ENCODE assay signal across 8 cellular contexts in genomic region chr2:74002515-74003391, GRCh38. TPM values are rescaled to one million over a fixed set of nuclear protein-coding genes. Genes with fewer than 3 reads are reported as not detected.
DNase-seq lines count a peak whose midpoint lies in the region; ATAC-seq and TF ChIP-seq lines count a peak whose summit lies in the region.

No MANE protein-coding gene starts in this region.

- H3K36me3 ChIP-seq in esophagus (ENCODE audit: control insufficient read depth in 2 of 2, insufficient read depth in 2 of 2, low read length in 1 of 2) (peaks cover 0 to 8% of the 10 kb centered on the region in 2 donors), mucosa of rectum (ENCODE audit: control insufficient read depth in 2 of 2, insufficient read depth in 2 of 2, low read length in 2 of 2) (peaks cover 0 to 4% of the 10 kb centered on the region in 2 donors)

- no peaks in the 10 kb centered on the region for H3K9me3 ChIP-seq in esophagus (ENCODE audit: control insufficient read depth in 2 of 2, insufficient read depth in 1 of 2, low read depth in 1 of 2, low read length in 1 of 2)
- H3K9me3 ChIP-seq in mucosa of rectum (ENCODE audit: control insufficient read depth in 2 of 2, low read length in 2 of 2), result no peaks in the 10 kb centered on the region

- ATAC-seq in HG03354 (IDR thresholded peaks at IDR 0.05; ENCODE audit: poor library complexity, severe bottlenecking, unreplicated experiment), result peak; percentile 94

- H3K4me3 ChIP-seq in esophagus (ENCODE audit: low read depth in 1 of 2, low read length in 2 of 2) (peak overlapping the region; percentile 58 to 62), mucosa of rectum (ENCODE audit: low read length in 2 of 2) (peak overlapping the region; percentile 54 to 76)

- H3K27me3 ChIP-seq in esophagus (ENCODE audit: control insufficient read depth in 1 of 2, insufficient read depth in 2 of 2, low read length in 2 of 2) (no peaks in the 10 kb centered on the region), mucosa of rectum (ENCODE audit: control insufficient read depth in 2 of 2, insufficient read depth in 2 of 2, low read length in 2 of 2) (no peaks in the 10 kb centered on the region)

- DNase-seq in AG09319 (ENCODE audit: extremely low read depth, low read depth) (peak; percentile 52), NCI-H69 (lab: John Stamatoyannopoulos, UW) (peak; percentile 92), activated T-cell treated with anti-CD3 and anti-CD28 coated beads for 1 hour (ENCODE audit: low read depth) (peak; percentile 68)
- DNase-seq in stimulated activated CD8-positive, alpha-beta memory T cell treated with anti-CD3 and anti-CD28 coated beads, Interleukin-7, amount 100 ng/mL, for 1 hour (ENCODE audit: low read depth in 2 of 2), result peak; percentile 53 to 56

- 4% methylated on average over 63 to 68 of the region's 68 CpGs for WGBS in esophagus, 2 donors

- TF ChIP-seq POLR2A in GM19099 (IDR thresholded peaks at IDR 0.05; ENCODE audit: extremely low read depth, insufficient read length, low read depth), result peak; percentile 34

- H3K27ac ChIP-seq in esophagus (ENCODE audit: low read depth in 2 of 2, low read length in 1 of 2) (peak overlapping the region; percentile 23 to 63), mucosa of rectum (ENCODE audit: low read depth in 2 of 2, low read length in 2 of 2) (peak overlapping the region in 1 of 2 donors; percentile 45)

- H3K4me1 ChIP-seq in esophagus (ENCODE audit: control insufficient read depth in 2 of 2, insufficient read depth in 2 of 2, low read length in 1 of 2), result peaks cover 18 to 35% of the 10 kb centered on the region in 2 donors
- H3K4me1 ChIP-seq in mucosa of rectum (ENCODE audit: control insufficient read depth in 2 of 2, insufficient read depth in 2 of 2, low read length in 2 of 2), result peaks cover 24 to 25% of the 10 kb centered on the region in 2 donors

- no peak for TF ChIP-seq CTCF in AG09319 (IDR thresholded peaks at IDR 0.05; ENCODE audit: low read depth, low read length)

- H3K9ac ChIP-seq in mucosa of rectum (ENCODE audit: low read depth in 1 of 2, low read length in 2 of 2), result peak overlapping the region; percentile 35 to 55

RNA-seq across cellular contexts. Expression of gene TET3, which starts 18.0 kb away (rescaled TPM):
- polyA plus RNA-seq in esophagus, result 1 to 10 TPM; 4.5 to 6.7 TPM
